ENCODE assay signal across 1 cellular context in genomic region chr7:85162743-85163142, GRCh38.
TF ChIP-seq lines count a peak whose summit lies in the region.

No MANE protein-coding gene starts in this region.

TF ChIP-seq in SK-N-SH, 30 proteins besides CTCF, POLR2A, EP300 and RAD21:
- TF ChIP-seq FOSL2 (IDR thresholded peaks at IDR 0.05; ENCODE audit: borderline replicate concordance, low read depth), result no peak
- no peak for TF ChIP-seq POLR2AphosphoS5 (IDR thresholded peaks at IDR 0.05; ENCODE audit: low read depth, low read length)
- no peak for TF ChIP-seq TAF1 (IDR thresholded peaks at IDR 0.05; ENCODE audit: borderline replicate concordance, low read depth, low read length)
- no peak for TF ChIP-seq FOXJ3 (CRISPR knock-in tag; IDR thresholded peaks at IDR 0.05)
- TF ChIP-seq RCOR1 (IDR thresholded peaks at IDR 0.05; ENCODE audit: low read length), result no peak
- no peak for TF ChIP-seq MXI1 (IDR thresholded peaks at IDR 0.05; ENCODE audit: low read depth, low read length)
- TF ChIP-seq NRF1 (IDR thresholded peaks at IDR 0.05; ENCODE audit: low read depth, low read length), result no peak
- TF ChIP-seq JUND (IDR thresholded peaks at IDR 0.05), result no peak
- no peak for TF ChIP-seq TCF12 (IDR thresholded peaks at IDR 0.05)
- no peak for TF ChIP-seq MAX (IDR thresholded peaks at IDR 0.05; ENCODE audit: low read depth)
- TF ChIP-seq GATA2 (CRISPR knock-in tag; IDR thresholded peaks at IDR 0.05), result no peak
- TF ChIP-seq USF2 (IDR thresholded peaks at IDR 0.05; ENCODE audit: borderline replicate concordance, low read depth, low read length), result no peak
- no peak for TF ChIP-seq ELF1 (IDR thresholded peaks at IDR 0.05)
- TF ChIP-seq EZH2phosphoT487 (IDR thresholded peaks at IDR 0.05; ENCODE audit: borderline replicate concordance, low read depth), result no peak
- TF ChIP-seq REST (IDR thresholded peaks at IDR 0.05; ENCODE audit: low read depth, low read length), result no peak
- TF ChIP-seq RFX5 (IDR thresholded peaks at IDR 0.05; ENCODE audit: low read length), result no peak
- TF ChIP-seq FOXM1 (IDR thresholded peaks at IDR 0.05; ENCODE audit: low read depth), result no peak
- no peak for TF ChIP-seq SMC3 (IDR thresholded peaks at IDR 0.05; ENCODE audit: low read depth, low read length)
- TF ChIP-seq YY1 (IDR thresholded peaks at IDR 0.05; ENCODE audit: low read depth), result no peak
- no peak for TF ChIP-seq PBX3 (IDR thresholded peaks at IDR 0.05)
